ENCODE assay signal across 9 cellular contexts in the genomic region with DNA sequence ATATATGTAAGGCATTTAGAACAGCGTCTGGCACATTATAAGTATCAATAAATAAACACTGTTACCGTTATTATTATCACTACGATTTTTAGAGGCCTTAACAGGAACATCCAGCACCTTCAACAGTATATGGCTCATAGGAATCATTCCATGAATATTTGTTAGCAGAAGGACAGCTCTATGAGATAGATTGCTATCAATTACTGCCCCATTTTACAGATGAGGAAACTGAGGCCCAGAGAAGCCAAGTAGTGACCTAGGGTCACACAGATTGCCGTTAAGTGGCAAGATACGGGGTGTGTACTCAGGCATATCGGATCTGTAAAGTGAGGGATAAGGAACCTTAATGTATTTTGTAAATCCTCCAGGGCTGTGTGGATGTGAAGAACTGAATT. TPM values are rescaled to one million over a fixed set of nuclear protein-coding genes. Genes with fewer than 3 reads are reported as not detected.
A peak's percentile ranks its signal among the peaks of the same experiment; 100 is the strongest.
DNase-seq lines count a peak whose midpoint lies in the region; ATAC-seq and TF ChIP-seq lines count a peak whose summit lies in the region.
"Had no signal": no experiment of that assay in that cellular context is flagged by ENCODE, and none has a peak within 500 bp of the region (broad histone marks: within the 10 kb centered on the region; RNA-seq: fewer than 3 reads in every experiment).

No MANE protein-coding gene starts in this region.

- H3K4me3 ChIP-seq in GM12864 (ENCODE audit: low read depth, low read length): peak overlapping the region; percentile 72
- peak overlapping the region; percentile 90 for H3K4me3 ChIP-seq in fibroblast of pulmonary artery (replicated peaks; ENCODE audit: low read depth, low read length)
- H3K4me3 ChIP-seq in retinal pigment epithelial cell (ENCODE audit: low read length): peak overlapping the region; percentile 86

- peaks cover 22% of the 10 kb centered on the region for H3K4me1 Mint-ChIP-seq in T-helper 17 cell

- no peaks in the 10 kb centered on the region for H3K27me3 Mint-ChIP-seq in T-helper 17 cell

- peak overlapping the region; percentile 99 for H3K4me3 Mint-ChIP-seq in T-helper 17 cell

- H3K9me3 ChIP-seq in T-helper 17 cell (ENCODE audit: control insufficient read depth, low read length, poor library complexity, severe bottlenecking): no peaks in the 10 kb centered on the region

- DNase-seq in GM12864 (ENCODE audit: low read depth): no peak
- no peak for DNase-seq in T-helper 17 cell
- DNase-seq in fibroblast of pulmonary artery (ENCODE audit: low read depth): no peak
- DNase-seq in retinal pigment epithelial cell (ENCODE audit: low read depth): no peak
- no peak for DNase-seq in iPS-NIHi7 (ENCODE audit: extremely low spot score)
- no peak for DNase-seq in SW480 (ENCODE audit: low spot score)
- no peak for DNase-seq in SIG-M5 (lab: John Stamatoyannopoulos, UW)
- DNase-seq in NCI-H446 (lab: John Stamatoyannopoulos, UW): no peak

- ATAC-seq in T-helper 17 cell: no peak

- no peak for TF ChIP-seq CTCF in GM12864 (IDR thresholded peaks at IDR 0.05; ENCODE audit: low read depth, low read length, missing control alignments)
- TF ChIP-seq CTCF in fibroblast of pulmonary artery (IDR thresholded peaks at IDR 0.05; ENCODE audit: low read length, missing control alignments): no peak
- no peak for TF ChIP-seq CTCF in retinal pigment epithelial cell (conservative IDR thresholded peaks at IDR 0.05; ENCODE audit: low read depth, low read length)

- H3K27ac Mint-ChIP-seq in T-helper 17 cell: peak overlapping the region; percentile 98

- no peaks in the 10 kb centered on the region for H3K36me3 Mint-ChIP-seq in T-helper 17 cell (ENCODE audit: low read depth)

RNA-seq across cellular contexts. Expression of gene PSMD9, which starts 0.5 kb away (rescaled TPM):
- 10 to 100 TPM; 40.5 to 51.3 TPM for total RNA-seq in T-helper 17 cell

RNA-seq across cellular contexts. Expression of gene HPD, which starts 29.4 kb away (rescaled TPM):
- not detected for total RNA-seq in T-helper 17 cell
- total RNA-seq: H4 had no signal

RNA-seq across cellular contexts. Expression of gene CFAP251, which starts 30.3 kb away (rescaled TPM):
- total RNA-seq in T-helper 17 cell: 1 to 10 TPM in 1 of 2 donors, under 1 TPM in 1; 0.97 to 1.1 TPM
